ENCODE assay signal across 12 cellular contexts in genomic region chr16:56269276-56269675, GRCh38.
DNase-seq lines count a peak whose midpoint lies in the region; ATAC-seq lines count a peak whose summit lies in the region.
"Had no signal": no experiment of that assay in that cellular context is flagged by ENCODE, and none has a peak within 500 bp of the region (broad histone marks: within the 10 kb centered on the region; RNA-seq: fewer than 3 reads in every experiment).

No MANE protein-coding gene starts in this region.

- no peak overlapping the region for H3K27ac ChIP-seq in BLaER1
- peak overlapping the region; percentile 97 for H3K27ac ChIP-seq in angular gyrus (ENCODE audit: low read depth, low read length)
- peak overlapping the region; percentile 88 for H3K27ac ChIP-seq in right cardiac atrium (ENCODE audit: low read length)
- peak overlapping the region; percentile 99 for H3K27ac ChIP-seq in rectal smooth muscle tissue (ENCODE audit: low read depth, low read length)

- H3K9ac ChIP-seq in BLaER1 (no peak overlapping the region), rectal smooth muscle tissue (ENCODE audit: low read length) (peak overlapping the region; percentile 45)

- WGBS in right cardiac atrium, result 46% methylated on average over 13 of the region's 13 CpGs

- DNase-seq in right cardiac atrium (no peak), cerebellar nuclear complex (lab: John Stamatoyannopoulos, UW) (no peak), NCI-H1105 (lab: John Stamatoyannopoulos, UW) (no peak), SIG-M5 treated with dmso at 0.1 percent for 504 hours (lab: John Stamatoyannopoulos, UW; ENCODE audit: unreplicated experiment) (no peak), GM03348 (ENCODE audit: low spot score) (no peak)
- DNase-seq: activated CD8-positive, alpha-beta memory T cell treated with anti-CD3 and anti-CD28 coated beads for 24 hours; activated naive CD4-positive, alpha-beta T cell treated with anti-CD3 and anti-CD28 coated beads for 36 hours; immature natural killer cell; naive thymus-derived CD4-positive, alpha-beta T cell had no signal

- no peaks in the 10 kb centered on the region for H4K20me1 ChIP-seq in BLaER1

- H3K36me3 ChIP-seq in BLaER1 (no peaks in the 10 kb centered on the region), rectal smooth muscle tissue (ENCODE audit: control insufficient read depth, insufficient read depth, low read length) (no peaks in the 10 kb centered on the region)

- H3K9me3 ChIP-seq in BLaER1, result peaks cover 11% of the 10 kb centered on the region
- H3K9me3 ChIP-seq in right cardiac atrium (ENCODE audit: control insufficient read depth, low read length), result no peaks in the 10 kb centered on the region

- peak in 1 of 2 donors; percentile 4 for ATAC-seq in right cardiac atrium
- ATAC-seq: naive thymus-derived CD4-positive, alpha-beta T cell had no signal

- H3K4me2 ChIP-seq in BLaER1, result peak overlapping the region; percentile 55

- H3K4me3 ChIP-seq in BLaER1, result no peak overlapping the region
- H3K4me3 ChIP-seq in right cardiac atrium (ENCODE audit: low read length), result no peak overlapping the region
- peak overlapping the region; percentile 61 for H3K4me3 ChIP-seq in rectal smooth muscle tissue (ENCODE audit: low read length)

- intact Hi-C loops in right cardiac atrium (cut with DNase I), result loop anchor here in 1 of 4 donors (10.0 kb wide), 1 partner anchor 74 kb away; the partner anchor contains the start of gene GNAO1

- peaks cover 45% of the 10 kb centered on the region for H3K4me1 ChIP-seq in BLaER1
- H3K4me1 ChIP-seq in right cardiac atrium (ENCODE audit: control insufficient read depth, insufficient read depth, low read length), result peaks cover 15% of the 10 kb centered on the region
- peaks cover 29% of the 10 kb centered on the region for H3K4me1 ChIP-seq in rectal smooth muscle tissue (ENCODE audit: control insufficient read depth, insufficient read depth, low read length)

- H3K27me3 ChIP-seq in BLaER1 (no peaks in the 10 kb centered on the region), right cardiac atrium (ENCODE audit: control insufficient read depth, insufficient read depth) (no peaks in the 10 kb centered on the region), rectal smooth muscle tissue (ENCODE audit: control insufficient read depth, insufficient read depth, low read length) (no peaks in the 10 kb centered on the region)
